In the genomic region with DNA sequence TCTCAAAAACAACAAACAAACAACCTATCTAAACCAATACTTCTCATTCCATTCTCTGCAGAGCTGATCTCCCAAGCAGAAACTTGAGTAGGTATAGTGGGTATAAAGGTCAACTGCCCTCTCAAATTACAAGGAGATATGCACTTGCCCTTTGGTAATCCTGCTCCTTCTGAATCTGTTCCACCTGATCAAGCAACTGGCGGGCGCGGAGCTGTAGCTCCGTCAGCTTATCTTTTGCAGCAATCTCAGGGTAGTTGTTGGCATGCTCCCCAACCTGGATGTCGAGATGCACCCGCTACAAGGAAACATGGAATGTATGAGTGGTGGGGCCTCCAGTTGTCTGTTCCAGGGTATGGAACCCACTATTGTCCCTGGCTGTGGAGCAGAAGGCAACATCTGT, we compare ENCODE assay signal across 8 cellular contexts. TPM values are rescaled to one million over a fixed set of nuclear protein-coding genes. Genes with fewer than 3 reads are reported as not detected.
DNase-seq lines count a peak whose midpoint lies in the region; ATAC-seq, FAIRE-seq and TF ChIP-seq lines count a peak whose summit lies in the region.

No MANE protein-coding gene starts in this region.

- peaks cover 25% of the 10 kb centered on the region for H3K79me2 ChIP-seq in K562 (ENCODE audit: control insufficient read depth, insufficient read depth, low read length)

- no TSS peak for BruUV-seq in K562 (replicated peaks; lab: Mats Ljungman, UMichigan)

- H3K9ac ChIP-seq in K562 (ENCODE audit: insufficient read depth in 1 of 2, low read depth in 2 of 2, low read length in 2 of 2), result peak overlapping the region; percentile 74 to 92; a peak in 3 of 4 replicates

- H3K4me3 ChIP-seq in right atrium auricular region, result peak overlapping the region; percentile 79 to 96
- H3K4me3 ChIP-seq in K562, result peak overlapping the region; percentile 81
- H3K4me3 ChIP-seq in mesodermal cell (ENCODE audit: extremely low read depth, insufficient read depth, low read length, poor library complexity, severe bottlenecking), result peak overlapping the region; percentile 83

- TF ChIP-seq CTCF in right atrium auricular region (IDR thresholded peaks at IDR 0.05), result no peak
- no peak for TF ChIP-seq CTCF in K562 (IDR thresholded peaks at IDR 0.05 in 2 of 3, conservative IDR thresholded peaks at IDR 0.05 in 1 of 3; ENCODE audit: insufficient read depth in 2 of 3, low read depth in 1 of 3, low read length in 3 of 3)

- intact Hi-C loops in left ventricle myocardium superior (cut with micrococcal nuclease), result no loop called here
- intact Hi-C loops in K562 (cut with micrococcal nuclease), result loop anchor here (5.0 kb wide), 1 partner anchor 216 kb away; a partner anchor contains a TSS

- H3K9me3 ChIP-seq in right atrium auricular region (no peaks in the 10 kb centered on the region), K562 (replicated peaks; ENCODE audit: control insufficient read depth, insufficient read depth, low read depth, low read length) (no peaks in the 10 kb centered on the region), mesodermal cell (ENCODE audit: control insufficient read depth, low read length) (no peaks in the 10 kb centered on the region)

- H4K20me1 ChIP-seq in K562 (replicated peaks; ENCODE audit: control insufficient read depth, insufficient read depth, low read length), result no peaks in the 10 kb centered on the region

- peaks cover 0 to 26% of the 10 kb centered on the region in 2 donors for H3K4me1 ChIP-seq in right atrium auricular region
- H3K4me1 ChIP-seq in K562 (replicated peaks in 1 of 2; ENCODE audit: control insufficient read depth in 2 of 2, insufficient read depth in 2 of 2, low read length in 2 of 2), result peaks cover 9 to 25% of the 10 kb centered on the region in 2 experiments; a peak in 4 of 5 replicates
- no peaks in the 10 kb centered on the region for H3K4me1 ChIP-seq in mesodermal cell (ENCODE audit: control insufficient read depth, insufficient read depth, low read length, poor library complexity, severe bottlenecking)

- in situ Hi-C loops in K562 (cut with MboI), result no loop called here

- POLR2A ChIA-PET in K562 (lab: Yijun Ruan, JAX), result interaction anchor here (0.6 to 2.4 kb wide), 12 partner anchors 8 to 304 kb away, joined by 3 to 14 read pairs (median 4); a partner anchor contains a TSS

- 6% methylated on average over 6 of the region's 6 CpGs for WGBS in K562 (ENCODE audit: insufficient coverage, low coverage, missing lambda C conversion rate)
- WGBS in mesodermal cell (ENCODE audit: insufficient coverage in 2 of 2), 2 experiments, result 92 to 100% methylated on average over 4 of the region's 6 CpGs

- no peak for TF ChIP-seq EP300 in K562 (IDR thresholded peaks at IDR 0.05; ENCODE audit: low read length)

- no peak for FAIRE-seq in K562 (lab: Jason Lieb, UNC)

- H3K36me3 ChIP-seq in right atrium auricular region (peaks cover 31% of the 10 kb centered on the region), K562 (ENCODE audit: control insufficient read depth, insufficient read depth, low read length) (peaks cover 38% of the 10 kb centered on the region; the same call in 2 of the 3 replicates), mesodermal cell (ENCODE audit: control insufficient read depth, insufficient read depth, low read length) (peaks cover 40% of the 10 kb centered on the region)

- H3K27me3 ChIP-seq in right atrium auricular region (no peaks in the 10 kb centered on the region), K562 (ENCODE audit: control insufficient read depth in 2 of 2, insufficient read depth in 2 of 2, low read length in 2 of 2) (no peaks in the 10 kb centered on the region)

- no peak for ATAC-seq in left ventricle myocardium superior
- no peak for ATAC-seq in K562

- no peak for TF ChIP-seq RAD21 in K562 (CRISPR knock-in tag; conservative IDR thresholded peaks at IDR 0.05 in 1 of 2, IDR thresholded peaks at IDR 0.05 in 1 of 2)

- TF ChIP-seq POLR2A in K562 (conservative IDR thresholded peaks at IDR 0.05), result no peak

- H3K27ac ChIP-seq in right atrium auricular region, result peak overlapping the region; percentile 98
- H3K27ac ChIP-seq in K562 (ENCODE audit: extremely low read depth, low read depth, low read length), result peak overlapping the region; percentile 28; the same call in 1 of the 3 replicates
- no peak overlapping the region for H3K27ac ChIP-seq in mesodermal cell (ENCODE audit: low read depth, low read length, severe bottlenecking)

- H3K9me1 ChIP-seq in K562 (ENCODE audit: control insufficient read depth, insufficient read depth, low read length), result no peaks in the 10 kb centered on the region

- H3K4me2 ChIP-seq in K562 (ENCODE audit: insufficient read depth, low read length), result peak overlapping the region; percentile 97

- CTCF ChIA-PET in K562 (lab: Yijun Ruan, JAX; ENCODE audit: low intra/inter-chr PET ratio), result no interaction called here

- DNase-seq in right atrium auricular region (ENCODE audit: low spot score) (no peak), left ventricle myocardium superior (no peak), K562 (ENCODE audit: extremely low read depth in 1 of 4, low spot score in 3 of 4) (peak in 1 of 4 experiments; percentile 11), SKM-1 (lab: John Stamatoyannopoulos, UW; ENCODE audit: unreplicated experiment) (no peak), germinal center (ENCODE audit: low spot score) (no peak), NCI-H2227 treated with DMSO at 0.1 percent for 48 hours (lab: John Stamatoyannopoulos, UW) (no peak), ecto neural progenitor cell (ENCODE audit: low spot score) (no peak)

- H2AFZ ChIP-seq in K562 (ENCODE audit: low read depth, low read length), result no peak overlapping the region

RNA-seq across cellular contexts. Expression of a gene that starts 1.1 kb away (rescaled TPM):
- total RNA-seq in right atrium auricular region (100 to 1,000 TPM; 113 to 120 TPM), left ventricle myocardium superior (56.7 TPM), K562 (2014; rRNA removed) (40.0 and 53.8 TPM in 2 replicates), K562 (2014; rRNA removed; fragmentation: Illumina TruSeq; extraction: Trizol) (40.6 and 42.1 TPM in 2 replicates), K562 (2015; rRNA removed; fragmentation: Illumina TruSeq; extraction: Trizol) (43.8 and 44.3 TPM in 2 replicates), K562 (2021) (44.5 and 44.6 TPM in 2 replicates)
- 87.6 and 130 TPM in 2 replicates for total RNA-seq in K562 (2011; cell fraction: chromatin; rRNA removed; ENCODE audit: low replicate concordance)
- 122 and 140 TPM in 2 replicates for total RNA-seq in K562 (2011; cell fraction: nucleolus; rRNA removed)
- total RNA-seq in K562 (2011; cell fraction: nucleoplasm; rRNA removed), result 150 and 206 TPM in 2 replicates
- polyA plus RNA-seq in K562 (2011; rRNA removed) (64.0 and 75.5 TPM in 2 replicates), K562 (2014; fragmentation: Illumina TruSeq; extraction: Trizol) (40.5 and 44.2 TPM in 2 replicates), K562 (2014; fragmentation: Nextera tagmentation; extraction: Ambion mirVana) (10 to 100 TPM; 20.3 to 23.1 TPM), K562 (2014; rRNA removed) (55.3 and 56.4 TPM in 2 replicates)
- 83.9 and 104 TPM in 2 replicates for polyA plus RNA-seq in K562 (2011; cell fraction: cytosol; rRNA removed)
- polyA plus RNA-seq in K562 (2011; cell fraction: nucleus; rRNA removed), result 84.1 and 90.2 TPM in 2 replicates
- 39.4 and 67.4 TPM in 2 replicates for polyA plus RNA-seq in K562 (2012)
- 49.9 and 50.1 TPM in 2 replicates for polyA minus RNA-seq in K562 (2011; rRNA and poly(A)+ RNA removed)
- 32.8 and 44.1 TPM in 2 replicates for polyA minus RNA-seq in K562 (2011; cell fraction: cytosol; rRNA and poly(A)+ RNA removed)
- polyA minus RNA-seq in K562 (2011; cell fraction: nucleus; rRNA and poly(A)+ RNA removed), result 32.0 and 44.2 TPM in 2 replicates
- 97.2 TPM for polyA plus RNA-seq in mesodermal cell (2013, experiment 1 of 2)
- 81.6 TPM for polyA plus RNA-seq in mesodermal cell (2013, experiment 2 of 2)

RNA-seq across cellular contexts. Expression of a gene that starts 7.2 kb away (rescaled TPM):
- 10 to 100 TPM; 24.4 to 28.1 TPM for total RNA-seq in right atrium auricular region
- total RNA-seq in left ventricle myocardium superior, result 31.6 TPM
- 104 and 320 TPM in 2 replicates for total RNA-seq in K562 (2011; cell fraction: chromatin; rRNA removed; ENCODE audit: low replicate concordance)
- total RNA-seq in K562 (2011; cell fraction: nucleolus; rRNA removed), result 229 and 246 TPM in 2 replicates
- 121 and 141 TPM in 2 replicates for total RNA-seq in K562 (2011; cell fraction: nucleoplasm; rRNA removed)
- total RNA-seq in K562 (2014; rRNA removed), result 102 and 133 TPM in 2 replicates
- total RNA-seq in K562 (2014; rRNA removed; fragmentation: Illumina TruSeq; extraction: Trizol), result 91.2 and 103 TPM in 2 replicates
- 89.1 and 90.8 TPM in 2 replicates for total RNA-seq in K562 (2015; rRNA removed; fragmentation: Illumina TruSeq; extraction: Trizol)
- total RNA-seq in K562 (2021), result 145 and 155 TPM in 2 replicates
- 110 and 120 TPM in 2 replicates for polyA plus RNA-seq in K562 (2011; rRNA removed)
- polyA plus RNA-seq in K562 (2011; cell fraction: cytosol; rRNA removed), result 100 and 136 TPM in 2 replicates
- polyA plus RNA-seq in K562 (2011; cell fraction: nucleus; rRNA removed), result 265 and 309 TPM in 2 replicates
- polyA plus RNA-seq in K562 (2012), result 122 and 135 TPM in 2 replicates
- polyA plus RNA-seq in K562 (2014; fragmentation: Illumina TruSeq; extraction: Trizol), result 114 and 133 TPM in 2 replicates
- 10 to 100 TPM; 33.0 to 45.2 TPM for polyA plus RNA-seq in K562 (2014; fragmentation: Nextera tagmentation; extraction: Ambion mirVana)
- polyA plus RNA-seq in K562 (2014; rRNA removed), result 96.7 and 109 TPM in 2 replicates
- 74.9 and 101 TPM in 2 replicates for polyA minus RNA-seq in K562 (2011; rRNA and poly(A)+ RNA removed)
- polyA minus RNA-seq in K562 (2011; cell fraction: cytosol; rRNA and poly(A)+ RNA removed), result 38.9 and 72.1 TPM in 2 replicates
- polyA minus RNA-seq in K562 (2011; cell fraction: nucleus; rRNA and poly(A)+ RNA removed), result 84.7 and 97.7 TPM in 2 replicates
- 52.2 TPM for polyA plus RNA-seq in mesodermal cell (2013, experiment 1 of 2)
- 49.1 TPM for polyA plus RNA-seq in mesodermal cell (2013, experiment 2 of 2)

RNA-seq across cellular contexts. Expression of a gene that starts 25.5 kb away (rescaled TPM):
- total RNA-seq in right atrium auricular region, result 100 to 1,000 TPM; 277 to 390 TPM
- 701 TPM for total RNA-seq in left ventricle myocardium superior
- total RNA-seq in K562 (2011; cell fraction: chromatin; rRNA removed; ENCODE audit: low replicate concordance), result 67.1 and 99.5 TPM in 2 replicates
- total RNA-seq in K562 (2011; cell fraction: nucleolus; rRNA removed), result 61.5 and 70.1 TPM in 2 replicates
- total RNA-seq in K562 (2011; cell fraction: nucleoplasm; rRNA removed), result 49.3 and 64.3 TPM in 2 replicates
- total RNA-seq in K562 (2014; rRNA removed), result 38.6 and 50.0 TPM in 2 replicates
- total RNA-seq in K562 (2014; rRNA removed; fragmentation: Illumina TruSeq; extraction: Trizol), result 20.5 and 21.8 TPM in 2 replicates
- total RNA-seq in K562 (2015; rRNA removed; fragmentation: Illumina TruSeq; extraction: Trizol), result 19.4 and 20.2 TPM in 2 replicates
- 80.3 and 86.6 TPM in 2 replicates for total RNA-seq in K562 (2021)
- polyA plus RNA-seq in K562 (2011; rRNA removed), result 23.5 and 44.6 TPM in 2 replicates
- 44.3 and 54.2 TPM in 2 replicates for polyA plus RNA-seq in K562 (2011; cell fraction: cytosol; rRNA removed)
- polyA plus RNA-seq in K562 (2011; cell fraction: nucleus; rRNA removed), result 59.0 and 70.4 TPM in 2 replicates
- polyA plus RNA-seq in K562 (2012), result 55.7 and 67.9 TPM in 2 replicates
- 58.8 and 59.1 TPM in 2 replicates for polyA plus RNA-seq in K562 (2014; fragmentation: Illumina TruSeq; extraction: Trizol)
- polyA plus RNA-seq in K562 (2014; fragmentation: Nextera tagmentation; extraction: Ambion mirVana), result 1 to 10 TPM; 3.1 to 6.3 TPM
- polyA plus RNA-seq in K562 (2014; rRNA removed), result 31.4 and 31.6 TPM in 2 replicates
- 66.0 and 68.6 TPM in 2 replicates for polyA minus RNA-seq in K562 (2011; rRNA and poly(A)+ RNA removed)
- 52.4 and 53.8 TPM in 2 replicates for polyA minus RNA-seq in K562 (2011; cell fraction: cytosol; rRNA and poly(A)+ RNA removed)
- 25.8 and 36.1 TPM in 2 replicates for polyA minus RNA-seq in K562 (2011; cell fraction: nucleus; rRNA and poly(A)+ RNA removed)
- polyA plus RNA-seq in mesodermal cell (2013, experiment 1 of 2), result 39.8 TPM
- 36.7 TPM for polyA plus RNA-seq in mesodermal cell (2013, experiment 2 of 2)

RNA-seq across cellular contexts. Expression of a gene that starts 39.8 kb away (rescaled TPM):
- total RNA-seq in right atrium auricular region, result not detected
- not detected for total RNA-seq in left ventricle myocardium superior
- 0.26 and 0.81 TPM in 2 replicates for total RNA-seq in K562 (2011; cell fraction: chromatin; rRNA removed; ENCODE audit: low replicate concordance)
- total RNA-seq in K562 (2011; cell fraction: nucleolus; rRNA removed), result 0.33 and 0.39 TPM in 2 replicates
- 0.15 and 0.37 TPM in 2 replicates for total RNA-seq in K562 (2011; cell fraction: nucleoplasm; rRNA removed)
- total RNA-seq in K562 (2014; rRNA removed), result 0.18 TPM in 1 of 2 replicates, not detected in the other
- not detected in 2 replicates for total RNA-seq in K562 (2014; rRNA removed; fragmentation: Illumina TruSeq; extraction: Trizol)
- total RNA-seq in K562 (2015; rRNA removed; fragmentation: Illumina TruSeq; extraction: Trizol), result not detected in 2 replicates
- total RNA-seq in K562 (2021), result 0.02 and 0.07 TPM in 2 replicates
- polyA plus RNA-seq in K562 (2011; rRNA removed), result 0.08 and 0.14 TPM in 2 replicates
- polyA plus RNA-seq in K562 (2011; cell fraction: cytosol; rRNA removed), result 0.10 and 0.18 TPM in 2 replicates
- polyA plus RNA-seq in K562 (2011; cell fraction: nucleus; rRNA removed), result 0.74 and 1.1 TPM in 2 replicates
- polyA plus RNA-seq in K562 (2012), result 0.08 and 0.11 TPM in 2 replicates
- 0.01 and 0.06 TPM in 2 replicates for polyA plus RNA-seq in K562 (2014; fragmentation: Illumina TruSeq; extraction: Trizol)
- not detected for polyA plus RNA-seq in K562 (2014; fragmentation: Nextera tagmentation; extraction: Ambion mirVana)
- 0.07 TPM in 1 of 2 replicates, not detected in the other for polyA plus RNA-seq in K562 (2014; rRNA removed)
- 0.06 and 0.11 TPM in 2 replicates for polyA minus RNA-seq in K562 (2011; rRNA and poly(A)+ RNA removed)
- not detected in 2 replicates for polyA minus RNA-seq in K562 (2011; cell fraction: cytosol; rRNA and poly(A)+ RNA removed)
- polyA minus RNA-seq in K562 (2011; cell fraction: nucleus; rRNA and poly(A)+ RNA removed), result 0.13 and 0.44 TPM in 2 replicates
- 0.18 TPM for polyA plus RNA-seq in mesodermal cell (2013, experiment 1 of 2)
- polyA plus RNA-seq in mesodermal cell (2013, experiment 2 of 2), result not detected
